Comparison of ENCODE assay signal across 19 cellular contexts in genomic region chr1:21645550-21645949, GRCh38. TPM values are rescaled to one million over a fixed set of nuclear protein-coding genes. Genes with fewer than 3 reads are reported as not detected.
A peak's percentile ranks its signal among the peaks of the same experiment; 100 is the strongest.
DNase-seq lines count a peak whose midpoint lies in the region; ATAC-seq and TF ChIP-seq lines count a peak whose summit lies in the region.
"Had no signal": no experiment of that assay in that cellular context is flagged by ENCODE, and none has a peak within 500 bp of the region (broad histone marks: within the 10 kb centered on the region; RNA-seq: fewer than 3 reads in every experiment).

No MANE protein-coding gene starts in this region.

- H3K36me3 Mint-ChIP-seq in brain: no peaks in the 10 kb centered on the region
- H3K36me3 Mint-ChIP-seq in activated naive CD8-positive, alpha-beta T cell treated with anti-CD3 and anti-CD28 coated beads for 36 hours: no peaks in the 10 kb centered on the region
- H3K36me3 Mint-ChIP-seq: CD14-positive monocyte; CD4-positive, alpha-beta memory T cell had no signal

- no peak overlapping the region for H2AFZ ChIP-seq in SK-N-SH (ENCODE audit: low read depth)
- H2AFZ ChIP-seq: GM23338 had no signal

- H3K79me2 ChIP-seq in SK-N-SH (ENCODE audit: insufficient read depth): no peaks in the 10 kb centered on the region

- H3K4me3 Mint-ChIP-seq in brain: peak overlapping the region in 1 of 5 experiments; percentile 79
- H3K4me3 Mint-ChIP-seq in activated naive CD8-positive, alpha-beta T cell treated with anti-CD3 and anti-CD28 coated beads for 36 hours: no peak overlapping the region
- H3K4me3 Mint-ChIP-seq: CD14-positive monocyte; CD4-positive, alpha-beta memory T cell; GM23338 had no signal

- ATAC-seq in SK-N-SH treated with all-trans-retinoic acid at 6 μM for 48 hours (no peak), HG02588 (IDR thresholded peaks at IDR 0.05; ENCODE audit: unreplicated experiment) (no peak)
- ATAC-seq: GM23338, HepG2 had no signal

- no peaks in the 10 kb centered on the region for H3K9me3 ChIP-seq in SK-N-SH

- H3K4me1 ChIP-seq in SK-N-SH (ENCODE audit: control insufficient read depth in 1 of 2, insufficient read depth in 2 of 2, low read depth in 1 of 2, low read length in 1 of 2): peaks cover 0 to 9% of the 10 kb centered on the region in 2 experiments; a peak in 1 of 4 replicates

- H3K9ac ChIP-seq in SK-N-SH: no peak overlapping the region

- H3K9me3 Mint-ChIP-seq in brain: no peaks in the 10 kb centered on the region
- no peaks in the 10 kb centered on the region for H3K9me3 Mint-ChIP-seq in activated naive CD8-positive, alpha-beta T cell treated with anti-CD3 and anti-CD28 coated beads for 36 hours
- H3K9me3 Mint-ChIP-seq: CD4-positive, alpha-beta memory T cell; GM23338 had no signal

- TF ChIP-seq CTCF in SK-N-SH (IDR thresholded peaks at IDR 0.05) (no peak), brain (conservative IDR thresholded peaks at IDR 0.05) (no peak)

- POLR2A ChIA-PET in SK-N-SH (lab: Yijun Ruan, JAX): no interaction called here

- no peak overlapping the region for H3K4me3 ChIP-seq in SK-N-SH (ENCODE audit: low read depth in 2 of 2, low read length in 1 of 2)
- H3K4me3 ChIP-seq: GM23338 had no signal

- H3K27me3 ChIP-seq in SK-N-SH (ENCODE audit: insufficient read depth): peaks cover 6% of the 10 kb centered on the region; the same call in 1 of the 2 replicates

- H3K4me1 Mint-ChIP-seq in brain: peaks cover 33% of the 10 kb centered on the region
- no peaks in the 10 kb centered on the region for H3K4me1 Mint-ChIP-seq in activated naive CD8-positive, alpha-beta T cell treated with anti-CD3 and anti-CD28 coated beads for 36 hours
- H3K4me1 Mint-ChIP-seq: CD14-positive monocyte had no signal

- TF ChIP-seq RAD21 in SK-N-SH (IDR thresholded peaks at IDR 0.05; ENCODE audit: low read length): no peak

- H3K27ac ChIP-seq in SK-N-SH (ENCODE audit: low read depth in 2 of 2, low read length in 1 of 2): no peak overlapping the region
- H3K27ac ChIP-seq in substantia nigra (ENCODE audit: low read depth, low read length, poor library complexity, severe bottlenecking): peak overlapping the region; percentile 21

- H3K27ac Mint-ChIP-seq in brain: peak overlapping the region in 4 of 5 experiments; percentile 51 to 94 (median 84)
- no peak overlapping the region for H3K27ac Mint-ChIP-seq in activated naive CD8-positive, alpha-beta T cell treated with anti-CD3 and anti-CD28 coated beads for 36 hours
- H3K27ac Mint-ChIP-seq: CD4-positive, alpha-beta memory T cell; GM23338; IgD-negative memory B cell had no signal

- TF ChIP-seq EP300 in SK-N-SH (IDR thresholded peaks at IDR 0.05; ENCODE audit: borderline replicate concordance in 1 of 2, low read depth in 1 of 2, low read length in 1 of 2): no peak

- no peak overlapping the region for H3K4me2 ChIP-seq in SK-N-SH
- H3K4me2 ChIP-seq: GM23338 had no signal

- 20% methylated on average over 1 of the region's 5 CpGs for WGBS in SK-N-SH (ENCODE audit: low lambda C conversion rate)

- CTCF ChIA-PET in SK-N-SH (lab: Yijun Ruan, JAX): interaction anchor here (2.6 kb wide), 1 partner anchor 13 kb away, joined by 18 read pairs; no protein-coding TSS in a partner anchor

- H3K36me3 ChIP-seq in SK-N-SH (replicated peaks in 1 of 2; ENCODE audit: control insufficient read depth in 1 of 2, insufficient read depth in 2 of 2, low read length in 1 of 2): no peaks in the 10 kb centered on the region

- no peaks in the 10 kb centered on the region for H3F3A ChIP-seq in SK-N-SH (replicated peaks; ENCODE audit: insufficient read depth)

- H3K27me3 Mint-ChIP-seq in brain: no peaks in the 10 kb centered on the region
- peaks cover 47% of the 10 kb centered on the region for H3K27me3 Mint-ChIP-seq in activated naive CD8-positive, alpha-beta T cell treated with anti-CD3 and anti-CD28 coated beads for 36 hours

- H4K20me1 ChIP-seq in SK-N-SH (ENCODE audit: insufficient read depth): no peaks in the 10 kb centered on the region

- H3K9me2 ChIP-seq in SK-N-SH: no peaks in the 10 kb centered on the region

- DNase-seq in SK-N-SH (peak; percentile 56), NCI-H69 (lab: John Stamatoyannopoulos, UW) (peak; percentile 7), substantia nigra (lab: John Stamatoyannopoulos, UW) (peak in 10 of 49 donors; percentile 4 to 37 (median 22)), T1000 (lab: John Stamatoyannopoulos, UW) (no peak)
- DNase-seq in activated naive CD8-positive, alpha-beta T cell treated with anti-CD3 and anti-CD28 coated beads for 36 hours: no peak
- DNase-seq: ACHN; CD4-positive, alpha-beta memory T cell; DMS153; DMS79 treated with DMSO at 0.1 percent for 48 hours; GF-D8; HCEC 1CT; KBM-7 had no signal

TF ChIP-seq in SK-N-SH, 30 proteins besides CTCF, POLR2A, EP300 and RAD21 (continues in another document):
- TF ChIP-seq REST (IDR thresholded peaks at IDR 0.05; ENCODE audit: low read depth, low read length): no peak
- no peak for TF ChIP-seq MXI1 (IDR thresholded peaks at IDR 0.05; ENCODE audit: low read depth, low read length)
- TF ChIP-seq SIN3A (IDR thresholded peaks at IDR 0.05; ENCODE audit: borderline replicate concordance, low read depth, low read length): no peak
- TF ChIP-seq JUND (IDR thresholded peaks at IDR 0.05): no peak
- TF ChIP-seq ELF1 (IDR thresholded peaks at IDR 0.05): no peak
- TF ChIP-seq MEF2A (IDR thresholded peaks at IDR 0.05; ENCODE audit: borderline replicate concordance, low read depth): no peak
- no peak for TF ChIP-seq FOXJ3 (CRISPR knock-in tag; IDR thresholded peaks at IDR 0.05)
- no peak for TF ChIP-seq SMC3 (IDR thresholded peaks at IDR 0.05; ENCODE audit: low read depth, low read length)

TF ChIP-seq in SK-N-SH treated with all-trans-retinoic acid at 6 μM for 48 hours, 23 proteins besides CTCF, POLR2A, EP300 and RAD21:
- TF ChIP-seq TOX (CRISPR knock-in tag; IDR thresholded peaks at IDR 0.05; ENCODE audit: borderline replicate concordance): no peak
- no peak for TF ChIP-seq GLIS3 (CRISPR knock-in tag; IDR thresholded peaks at IDR 0.05)
- TF ChIP-seq BACH2 (CRISPR knock-in tag; IDR thresholded peaks at IDR 0.05; ENCODE audit: borderline replicate concordance): no peak
- TF ChIP-seq ZFP30 (CRISPR knock-in tag; IDR thresholded peaks at IDR 0.05): no peak
- TF ChIP-seq CSRNP3 (CRISPR knock-in tag; IDR thresholded peaks at IDR 0.05): no peak
- TF ChIP-seq ZNF8 (CRISPR knock-in tag; IDR thresholded peaks at IDR 0.05): no peak
- TF ChIP-seq SNAI2 (CRISPR knock-in tag; IDR thresholded peaks at IDR 0.05): no peak
- TF ChIP-seq ZNF565 (CRISPR knock-in tag; conservative IDR thresholded peaks at IDR 0.05; ENCODE audit: low read depth): no peak
- no peak for TF ChIP-seq ESRRG (CRISPR knock-in tag; IDR thresholded peaks at IDR 0.05)
- TF ChIP-seq ISL1 (CRISPR knock-in tag; IDR thresholded peaks at IDR 0.05): no peak
- TF ChIP-seq PPARA (CRISPR knock-in tag; IDR thresholded peaks at IDR 0.05; ENCODE audit: borderline replicate concordance): no peak
- TF ChIP-seq OSR1 (CRISPR knock-in tag; IDR thresholded peaks at IDR 0.05): no peak

RNA-seq across cellular contexts. Expression of gene RAP1GAP, which starts 23.6 kb away (rescaled TPM):
- polyA plus RNA-seq in SK-N-SH (2012; rRNA removed) (0.78 and 0.99 TPM in 2 replicates), brain (ENCODE audit: insufficient read depth, low read depth, low replicate concordance) (60.7 TPM)
- polyA plus RNA-seq in SK-N-SH (2012; cell fraction: cytosol; rRNA removed): 0.53 and 0.84 TPM in 2 replicates
- polyA plus RNA-seq in SK-N-SH (2012; cell fraction: nucleus; rRNA removed): 0.89 and 1.3 TPM in 2 replicates
- total RNA-seq in activated naive CD8-positive, alpha-beta T cell treated with anti-CD3 and anti-CD28 coated beads for 36 hours: 1 to 10 TPM in 1 of 2 experiments, under 1 TPM in 1; 0.66 to 1.3 TPM
- polyA plus RNA-seq: CD14-positive monocyte; CD4-positive, alpha-beta memory T cell; IgD-negative memory B cell had no signal

Comparison
In these comparisons a context has a peak if more than half of its experiments do, and no peak if none do; other contexts are left out.
1. DNase-seq: peak in SK-N-SH (single experiment) and NCI-H69 (single experiment); none in T1000 (single experiment) and activated naive CD8-positive, alpha-beta T cell treated with anti-CD3 and anti-CD28 coated beads for 36 hours (single experiment).
2. RNA of gene RAP1GAP, which starts 23.6 kb away (polyA plus RNA-seq): 60.7 TPM in brain (single experiment); 0.53 to 1.3 TPM in SK-N-SH; every median in the first group is over 10 times any median in the second.